1 cellular context compared by ENCODE assay signal in genomic region chr22:45272498-45272897, GRCh38.
TF ChIP-seq lines count a peak whose summit lies in the region.

No MANE protein-coding gene starts in this region.

TF ChIP-seq in HepG2, 621 proteins besides CTCF, POLR2A, EP300 and RAD21 (continued from another document and continues in another):
- no peak for TF ChIP-seq HOMEZ (CRISPR knock-in tag; IDR thresholded peaks at IDR 0.05; ENCODE audit: low read depth)
- no peak for TF ChIP-seq TEAD2 (CRISPR knock-in tag; IDR thresholded peaks at IDR 0.05)
- TF ChIP-seq ZNF558 (CRISPR knock-in tag; IDR thresholded peaks at IDR 0.05; ENCODE audit: borderline replicate concordance), result no peak
- TF ChIP-seq PRDM15 (CRISPR knock-in tag; IDR thresholded peaks at IDR 0.05), result no peak
- TF ChIP-seq ZNF572 (CRISPR knock-in tag; IDR thresholded peaks at IDR 0.05), result no peak
- TF ChIP-seq HOXD1 (CRISPR knock-in tag; IDR thresholded peaks at IDR 0.05), result 0 out of 2 replicates have a peak, but pooled peaks have one; percentile 28
- 0 out of 2 replicates have a peak, but pooled peaks have one; percentile 45 for TF ChIP-seq HIC2 (CRISPR knock-in tag; IDR thresholded peaks at IDR 0.05; ENCODE audit: low read depth)
- no peak for TF ChIP-seq HCFC1 (IDR thresholded peaks at IDR 0.05; ENCODE audit: low read depth, low read length)
- no peak for TF ChIP-seq ZNF251 (CRISPR knock-in tag; IDR thresholded peaks at IDR 0.05)
- 0 out of 2 replicates have a peak, but pooled peaks have one; percentile 27 for TF ChIP-seq CAMTA2 (CRISPR knock-in tag; IDR thresholded peaks at IDR 0.05; ENCODE audit: borderline replicate concordance)
- no peak for TF ChIP-seq PBX3 (CRISPR knock-in tag; IDR thresholded peaks at IDR 0.05; ENCODE audit: borderline replicate concordance)
- no peak for TF ChIP-seq ZNF740 (CRISPR knock-in tag; IDR thresholded peaks at IDR 0.05)
- TF ChIP-seq ZNF576 (CRISPR knock-in tag; IDR thresholded peaks at IDR 0.05), result no peak
- TF ChIP-seq NPAS2 (CRISPR knock-in tag; IDR thresholded peaks at IDR 0.05; ENCODE audit: borderline replicate concordance), result no peak
- TF ChIP-seq PCBP1 (IDR thresholded peaks at IDR 0.05; ENCODE audit: borderline replicate concordance, low read depth, low read length), result no peak
- TF ChIP-seq SIN3B (IDR thresholded peaks at IDR 0.05; ENCODE audit: low read length), result no peak
- no peak for TF ChIP-seq NCOA1 (CRISPR knock-in tag; IDR thresholded peaks at IDR 0.05)
- no peak for TF ChIP-seq LCORL (IDR thresholded peaks at IDR 0.05)
- TF ChIP-seq LCORL (CRISPR knock-in tag; IDR thresholded peaks at IDR 0.05), result peak; percentile 94
- no peak for TF ChIP-seq SMAD3 (CRISPR knock-in tag; IDR thresholded peaks at IDR 0.05)
- no peak for TF ChIP-seq ATM (IDR thresholded peaks at IDR 0.05; ENCODE audit: borderline replicate concordance)
- TF ChIP-seq NKX3-1 (CRISPR knock-in tag; IDR thresholded peaks at IDR 0.05), result no peak
- TF ChIP-seq ZNF543 (CRISPR knock-in tag; IDR thresholded peaks at IDR 0.05), result no peak
- TF ChIP-seq ZNF761 (CRISPR knock-in tag; conservative IDR thresholded peaks at IDR 0.05), result no peak
- TF ChIP-seq ZNF713 (CRISPR knock-in tag; IDR thresholded peaks at IDR 0.05), result no peak
- TF ChIP-seq HMGXB3 (CRISPR knock-in tag; IDR thresholded peaks at IDR 0.05; ENCODE audit: borderline replicate concordance), result no peak
- TF ChIP-seq ZNF292 (CRISPR knock-in tag; IDR thresholded peaks at IDR 0.05; ENCODE audit: borderline replicate concordance, low read depth), result no peak
- no peak for TF ChIP-seq ZNF264 (CRISPR knock-in tag; IDR thresholded peaks at IDR 0.05)
- TF ChIP-seq ZNF33A (CRISPR knock-in tag; IDR thresholded peaks at IDR 0.05; ENCODE audit: borderline replicate concordance), result 0 out of 2 replicates have a peak, but pooled peaks have one; percentile 38
- TF ChIP-seq ZNF101 (CRISPR knock-in tag; IDR thresholded peaks at IDR 0.05; ENCODE audit: borderline replicate concordance, low read depth), result no peak
- TF ChIP-seq TEF (CRISPR knock-in tag; IDR thresholded peaks at IDR 0.05), result no peak
- no peak for TF ChIP-seq CREBL2 (CRISPR knock-in tag; IDR thresholded peaks at IDR 0.05; ENCODE audit: borderline replicate concordance)
- no peak for TF ChIP-seq ZNF660 (CRISPR knock-in tag; IDR thresholded peaks at IDR 0.05; ENCODE audit: borderline replicate concordance, low read depth)
- TF ChIP-seq GTF3A (CRISPR knock-in tag; conservative IDR thresholded peaks at IDR 0.05), result no peak
- TF ChIP-seq ZSCAN30 (CRISPR knock-in tag; IDR thresholded peaks at IDR 0.05), result no peak
- TF ChIP-seq RARA (CRISPR knock-in tag; IDR thresholded peaks at IDR 0.05), result 0 out of 2 replicates have a peak, but pooled peaks have one; percentile 18
- no peak for TF ChIP-seq ZNF382 (CRISPR knock-in tag; IDR thresholded peaks at IDR 0.05; ENCODE audit: borderline replicate concordance)
- TF ChIP-seq ZNF781 (CRISPR knock-in tag; IDR thresholded peaks at IDR 0.05; ENCODE audit: borderline replicate concordance, not compliant biosample characterization), result no peak
- TF ChIP-seq SMARCE1 (IDR thresholded peaks at IDR 0.05; ENCODE audit: borderline replicate concordance), result no peak
- TF ChIP-seq AGO1 (IDR thresholded peaks at IDR 0.05; ENCODE audit: low read depth, low read length, poor library complexity, severe bottlenecking), result no peak
- no peak for TF ChIP-seq ZBTB38 (CRISPR knock-in tag; IDR thresholded peaks at IDR 0.05)
- peak; percentile 54 for TF ChIP-seq ZFY (CRISPR knock-in tag; IDR thresholded peaks at IDR 0.05)
- no peak for TF ChIP-seq RBM39 (IDR thresholded peaks at IDR 0.05; ENCODE audit: low read depth, low read length, poor library complexity, severe bottlenecking)
- no peak for TF ChIP-seq NFIB (CRISPR knock-in tag; IDR thresholded peaks at IDR 0.05; ENCODE audit: borderline replicate concordance)
- no peak for TF ChIP-seq NR1H2 (CRISPR knock-in tag; IDR thresholded peaks at IDR 0.05; ENCODE audit: borderline replicate concordance, low read depth)
- peak; percentile 15; the same call in 1 of the 2 replicates for TF ChIP-seq ZNF766 (CRISPR knock-in tag; IDR thresholded peaks at IDR 0.05; ENCODE audit: borderline replicate concordance)
- no peak for TF ChIP-seq SNAPC2 (CRISPR knock-in tag; IDR thresholded peaks at IDR 0.05)
- TF ChIP-seq FUBP1 (CRISPR knock-in tag; IDR thresholded peaks at IDR 0.05; ENCODE audit: borderline replicate concordance), result no peak
- TF ChIP-seq SKI (IDR thresholded peaks at IDR 0.05; ENCODE audit: partially characterized antibody), result peak; percentile 25
- TF ChIP-seq ZNF597 (CRISPR knock-in tag; IDR thresholded peaks at IDR 0.05), result no peak
- no peak; the same call in 1 of the 2 replicates for TF ChIP-seq HMG20A (CRISPR knock-in tag; IDR thresholded peaks at IDR 0.05; ENCODE audit: borderline replicate concordance)
- no peak; the same call in 1 of the 2 replicates for TF ChIP-seq ZNF501 (CRISPR knock-in tag; IDR thresholded peaks at IDR 0.05)
